9 cellular contexts compared by ENCODE assay signal in genomic region chr14:32382704-32383103, GRCh38. TPM values are rescaled to one million over a fixed set of nuclear protein-coding genes. Genes with fewer than 3 reads are reported as not detected.
DNase-seq lines count a peak whose midpoint lies in the region; ATAC-seq and TF ChIP-seq lines count a peak whose summit lies in the region.
"Had no signal": no experiment of that assay in that cellular context is flagged by ENCODE, and none has a peak within 500 bp of the region (broad histone marks: within the 10 kb centered on the region; RNA-seq: fewer than 3 reads in every experiment).

No MANE protein-coding gene starts in this region.

- H3K9me3 ChIP-seq in smooth muscle cell (replicated peaks; ENCODE audit: low read depth): no peaks in the 10 kb centered on the region
- H3K9me3 ChIP-seq: BLaER1 treated with 17β-estradiol and CSF1 and Interleukin-3, amounts not matched to agents 10 nM and 100 nM had no signal

- H3K27ac ChIP-seq in smooth muscle cell (ENCODE audit: low read depth): no peak overlapping the region
- H3K27ac ChIP-seq: BLaER1 treated with 17β-estradiol and CSF1 and Interleukin-3, amounts not matched to agents 10 nM and 100 nM had no signal

- TF ChIP-seq CTCF in smooth muscle cell (IDR thresholded peaks at IDR 0.05; ENCODE audit: borderline replicate concordance, insufficient read depth, poor library complexity, severe bottlenecking): peak; percentile 25

- H3K4me2 ChIP-seq in smooth muscle cell: no peak overlapping the region
- H3K4me2 ChIP-seq: BLaER1 treated with 17β-estradiol and CSF1 and Interleukin-3, amounts not matched to agents 10 nM and 100 nM had no signal

- H3K9ac ChIP-seq in smooth muscle cell (ENCODE audit: low read depth): no peak overlapping the region
- H3K9ac ChIP-seq: BLaER1 treated with 17β-estradiol and CSF1 and Interleukin-3, amounts not matched to agents 10 nM and 100 nM had no signal

- no peak overlapping the region for H3K4me3 ChIP-seq in smooth muscle cell
- H3K4me3 ChIP-seq: BLaER1 treated with 17β-estradiol and CSF1 and Interleukin-3, amounts not matched to agents 10 nM and 100 nM had no signal

- H3K36me3 ChIP-seq in smooth muscle cell (ENCODE audit: low read depth): no peaks in the 10 kb centered on the region
- H3K36me3 ChIP-seq: BLaER1 treated with 17β-estradiol and CSF1 and Interleukin-3, amounts not matched to agents 10 nM and 100 nM had no signal

- no peak for ATAC-seq in GM21447 (IDR thresholded peaks at IDR 0.05; ENCODE audit: unreplicated experiment)

- no peaks in the 10 kb centered on the region for H4K20me1 ChIP-seq in smooth muscle cell (ENCODE audit: low read depth)
- H4K20me1 ChIP-seq: BLaER1 treated with 17β-estradiol and CSF1 and Interleukin-3, amounts not matched to agents 10 nM and 100 nM had no signal

- H3K4me1 ChIP-seq in smooth muscle cell (ENCODE audit: low read depth): no peaks in the 10 kb centered on the region

- no peak overlapping the region for H2AFZ ChIP-seq in smooth muscle cell (ENCODE audit: low read depth)

- no peaks in the 10 kb centered on the region for H3K79me2 ChIP-seq in smooth muscle cell (ENCODE audit: low read depth)

- peak; percentile 4 for DNase-seq in NCI-H510A treated with DMSO at 0.1 percent for 48 hours (lab: John Stamatoyannopoulos, UW)
- no peak for DNase-seq in NCI-H510A (lab: John Stamatoyannopoulos, UW)
- DNase-seq in RKO (ENCODE audit: low spot score): peak; percentile 11
- peak; percentile 68 for DNase-seq in globus pallidus (ENCODE audit: low spot score)
- no peak for DNase-seq in smooth muscle cell (lab: John Stamatoyannopoulos, UW; ENCODE audit: unreplicated experiment)
- no peak for DNase-seq in activated CD4-positive, alpha-beta T cell treated with anti-CD3 and anti-CD28 coated beads for 48 hours
- DNase-seq in cortex of kidney (lab: John Stamatoyannopoulos, UW): no peak

- H3F3A ChIP-seq in smooth muscle cell (ENCODE audit: low read depth): no peaks in the 10 kb centered on the region

- 100% methylated on average over 1 of the region's 1 CpG for WGBS in smooth muscle cell (ENCODE audit: low lambda C conversion rate)

- no peaks in the 10 kb centered on the region for H3K27me3 ChIP-seq in smooth muscle cell (ENCODE audit: low read depth)
- H3K27me3 ChIP-seq: BLaER1 treated with 17β-estradiol and CSF1 and Interleukin-3, amounts not matched to agents 10 nM and 100 nM had no signal

RNA-seq across cellular contexts. Expression of gene AKAP6, which starts 53.6 kb away (rescaled TPM):
- total RNA-seq in smooth muscle cell: 6.4 and 8.6 TPM in 2 replicates
- polyA plus RNA-seq in smooth muscle cell: 1.0 and 1.3 TPM in 2 replicates

Comparison
In these comparisons a context has a peak if more than half of its experiments do, and no peak if none do; other contexts are left out.
1. DNase-seq: peak in NCI-H510A treated with DMSO at 0.1 percent for 48 hours (single experiment), RKO (single experiment) and globus pallidus (single experiment); none in NCI-H510A (single experiment), smooth muscle cell (single experiment), activated CD4-positive, alpha-beta T cell treated with anti-CD3 and anti-CD28 coated beads for 48 hours (single experiment) and cortex of kidney (single experiment).